Comparison of ENCODE assay signal across 16 cellular contexts in the genomic region with DNA sequence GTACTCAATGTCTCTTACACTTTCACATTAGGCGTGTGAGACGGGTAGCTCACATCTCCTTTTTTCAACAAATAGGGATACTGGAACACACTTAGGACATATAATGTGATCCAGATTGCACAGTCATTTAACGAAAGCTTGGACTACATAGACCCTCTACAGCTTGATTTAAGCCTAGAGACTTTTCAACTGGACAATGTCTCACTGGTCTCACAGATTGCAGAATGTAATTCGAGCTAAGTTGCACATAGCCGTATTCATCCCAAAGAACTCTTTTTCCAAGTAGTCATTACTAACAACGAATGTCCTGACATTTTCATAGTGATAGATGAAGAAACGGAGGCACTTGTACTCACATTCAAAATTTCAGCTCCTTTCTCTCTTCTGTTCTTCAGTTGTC.
"Had no signal": no experiment of that assay in that cellular context is flagged by ENCODE, and none has a peak within 500 bp of the region (broad histone marks: within the 10 kb centered on the region; RNA-seq: fewer than 3 reads in every experiment).

No MANE protein-coding gene starts in this region.

- H3K4me3 Mint-ChIP-seq: activated CD8-positive, alpha-beta memory T cell treated with anti-CD3 and anti-CD28 coated beads, Interleukin-2, amount 10 ng/mL, durations not matched to agents 7 days and 5 days; activated naive CD8-positive, alpha-beta T cell; activated T-cell treated with anti-CD3 and anti-CD28 coated beads, Interleukin-2, amount 50 U/mL, for 24 hours; natural killer cell treated with Interleukin-12 subunit alpha and Interleukin-12 subunit beta and Interleukin-15 and Interleukin-18, amount 100 ng/mL, for 72 hours; stimulated activated naive CD8-positive, alpha-beta T cell treated with anti-CD3 and anti-CD28 coated beads, Interleukin-15, Interleukin-2, amounts not matched to agents 100 ng/mL and 50 ng/mL, for 24 hours; T-helper 1 cell treated with Interleukin-12 subunit alpha and Interleukin-12 subunit beta and Interleukin-4 antibody, amounts not matched to agents 30 μg/mL and 1 μg/mL, for 36 hours had no signal

- H3K9me3 ChIP-seq: heart right ventricle, mucosa of descending colon, prostate gland, right lobe of liver had no signal

- ATAC-seq: activated CD8-positive, alpha-beta memory T cell treated with anti-CD3 and anti-CD28 coated beads, Interleukin-2, amount 10 ng/mL, durations not matched to agents 7 days and 5 days; esophagus mucosa; heart right ventricle; mucosa of descending colon; natural killer cell treated with Interleukin-12 subunit alpha and Interleukin-12 subunit beta and Interleukin-15 and Interleukin-18, amount 100 ng/mL, for 72 hours; right lobe of liver had no signal

- H3K27ac Mint-ChIP-seq: activated CD8-positive, alpha-beta memory T cell treated with anti-CD3 and anti-CD28 coated beads, Interleukin-2, amount 10 ng/mL, durations not matched to agents 7 days and 5 days; activated naive CD8-positive, alpha-beta T cell; activated T-cell treated with anti-CD3 and anti-CD28 coated beads, Interleukin-2, amount 50 U/mL, for 24 hours; natural killer cell treated with Interleukin-12 subunit alpha and Interleukin-12 subunit beta and Interleukin-15 and Interleukin-18, amount 100 ng/mL, for 72 hours; stimulated activated naive CD8-positive, alpha-beta T cell treated with anti-CD3 and anti-CD28 coated beads, Interleukin-15, Interleukin-2, amounts not matched to agents 100 ng/mL and 50 ng/mL, for 24 hours; T-helper 1 cell treated with Interleukin-12 subunit alpha and Interleukin-12 subunit beta and Interleukin-4 antibody, amounts not matched to agents 30 μg/mL and 1 μg/mL, for 36 hours had no signal

- H3K36me3 Mint-ChIP-seq: activated CD8-positive, alpha-beta memory T cell treated with anti-CD3 and anti-CD28 coated beads, Interleukin-2, amount 10 ng/mL, durations not matched to agents 7 days and 5 days; activated naive CD8-positive, alpha-beta T cell; natural killer cell treated with Interleukin-12 subunit alpha and Interleukin-12 subunit beta and Interleukin-15 and Interleukin-18, amount 100 ng/mL, for 72 hours had no signal

- H3K4me1 ChIP-seq: heart right ventricle, prostate gland, right lobe of liver had no signal

- H3K27ac ChIP-seq: dorsolateral prefrontal cortex, heart right ventricle, prostate gland, right lobe of liver had no signal

- H3K9me3 Mint-ChIP-seq: activated T-cell treated with anti-CD3 and anti-CD28 coated beads, Interleukin-2, amount 50 U/mL, for 24 hours; natural killer cell treated with Interleukin-12 subunit alpha and Interleukin-12 subunit beta and Interleukin-15 and Interleukin-18, amount 100 ng/mL, for 72 hours; stimulated activated naive CD8-positive, alpha-beta T cell treated with anti-CD3 and anti-CD28 coated beads, Interleukin-15, Interleukin-2, amounts not matched to agents 100 ng/mL and 50 ng/mL, for 24 hours; T-helper 1 cell treated with Interleukin-12 subunit alpha and Interleukin-12 subunit beta and Interleukin-4 antibody, amounts not matched to agents 30 μg/mL and 1 μg/mL, for 36 hours had no signal

- H3K36me3 ChIP-seq: heart right ventricle, prostate gland, right lobe of liver had no signal

- H3K27me3 Mint-ChIP-seq: stimulated activated naive CD8-positive, alpha-beta T cell treated with anti-CD3 and anti-CD28 coated beads, Interleukin-15, Interleukin-2, amounts not matched to agents 100 ng/mL and 50 ng/mL, for 24 hours had no signal

- H3K4me3 ChIP-seq: dorsolateral prefrontal cortex, heart right ventricle, mucosa of descending colon, prostate gland, right lobe of liver had no signal

- H3K27me3 ChIP-seq: dorsolateral prefrontal cortex, heart right ventricle, right lobe of liver had no signal

- DNase-seq: activated CD8-positive, alpha-beta memory T cell treated with anti-CD3 and anti-CD28 coated beads, Interleukin-2, amount 10 ng/mL, durations not matched to agents 7 days and 5 days; activated effector memory CD4-positive, alpha-beta T cell treated with anti-CD3 and anti-CD28 coated beads, Interleukin-2, amount 50 U/mL, for 16 hours; activated T-cell treated with anti-CD3 and anti-CD28 coated beads, Interleukin-2, amount 50 U/mL, for 24 hours; dorsolateral prefrontal cortex; foreskin melanocyte; heart right ventricle; mucosa of descending colon; occipital lobe; right lobe of liver; stimulated activated CD4-positive, alpha-beta T cell treated with anti-CD3 and anti-CD28 coated beads, Interleukin-4, amount 100 ng/mL, for 1 hour had no signal
